2 cellular contexts compared by ENCODE assay signal in the genomic region with DNA sequence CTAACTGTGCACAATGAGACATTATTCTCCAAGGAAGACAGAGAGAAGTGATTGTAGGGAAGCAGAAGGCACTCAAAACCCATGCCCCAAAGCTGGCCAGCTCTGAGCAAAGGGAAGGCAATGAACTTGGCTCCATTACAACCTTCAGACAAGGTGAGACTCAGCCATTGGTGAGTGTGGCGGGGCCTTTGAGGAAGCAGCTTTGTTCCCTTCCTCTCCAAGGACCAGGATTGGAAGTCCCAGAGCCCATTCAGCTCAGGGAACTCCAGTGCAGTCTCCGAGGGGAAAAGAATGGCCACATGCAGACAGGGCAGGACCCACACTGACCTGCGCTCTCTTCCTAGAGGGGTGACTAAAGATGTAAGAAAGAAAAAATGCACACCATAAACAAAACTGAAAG.
TF ChIP-seq lines count a peak whose summit lies in the region.

No MANE protein-coding gene starts in this region.

TF ChIP-seq in IMR-90, 13 proteins besides CTCF, POLR2A, EP300 and RAD21:
- TF ChIP-seq MAZ (IDR thresholded peaks at IDR 0.05; ENCODE audit: borderline replicate concordance, low read depth, low read length) (no peak), CEBPB (IDR thresholded peaks at IDR 0.05; ENCODE audit: low read depth, low read length) (no peak), BHLHE40 (IDR thresholded peaks at IDR 0.05; ENCODE audit: low read depth, low read length) (no peak), NFE2L2 (IDR thresholded peaks at IDR 0.05; ENCODE audit: low read depth, low read length) (no peak), MXI1 (IDR thresholded peaks at IDR 0.05; ENCODE audit: borderline replicate concordance, low read depth, low read length) (no peak), CHD1 (IDR thresholded peaks at IDR 0.05; ENCODE audit: low read depth, low read length) (no peak), FOS (IDR thresholded peaks at IDR 0.05; ENCODE audit: low read depth, low read length) (no peak), RCOR1 (IDR thresholded peaks at IDR 0.05; ENCODE audit: insufficient replicate concordance, low read length) (no peak), RFX5 (IDR thresholded peaks at IDR 0.05; ENCODE audit: low read depth, low read length) (no peak), MAFK (IDR thresholded peaks at IDR 0.05; ENCODE audit: low read depth, low read length) (no peak), SMC3 (IDR thresholded peaks at IDR 0.05; ENCODE audit: low read depth, low read length) (no peak)
- TF ChIP-seq, protein P1, sequence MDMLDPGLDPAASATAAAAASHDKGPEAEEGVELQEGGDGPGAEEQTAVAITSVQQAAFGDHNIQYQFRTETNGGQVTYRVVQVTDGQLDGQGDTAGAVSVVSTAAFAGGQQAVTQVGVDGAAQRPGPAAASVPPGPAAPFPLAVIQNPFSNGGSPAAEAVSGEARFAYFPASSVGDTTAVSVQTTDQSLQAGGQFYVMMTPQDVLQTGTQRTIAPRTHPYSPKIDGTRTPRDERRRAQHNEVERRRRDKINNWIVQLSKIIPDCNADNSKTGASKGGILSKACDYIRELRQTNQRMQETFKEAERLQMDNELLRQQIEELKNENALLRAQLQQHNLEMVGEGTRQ (IDR thresholded peaks at IDR 0.05; ENCODE audit: low read depth, low read length), result no peak
- TF ChIP-seq, protein P2, sequence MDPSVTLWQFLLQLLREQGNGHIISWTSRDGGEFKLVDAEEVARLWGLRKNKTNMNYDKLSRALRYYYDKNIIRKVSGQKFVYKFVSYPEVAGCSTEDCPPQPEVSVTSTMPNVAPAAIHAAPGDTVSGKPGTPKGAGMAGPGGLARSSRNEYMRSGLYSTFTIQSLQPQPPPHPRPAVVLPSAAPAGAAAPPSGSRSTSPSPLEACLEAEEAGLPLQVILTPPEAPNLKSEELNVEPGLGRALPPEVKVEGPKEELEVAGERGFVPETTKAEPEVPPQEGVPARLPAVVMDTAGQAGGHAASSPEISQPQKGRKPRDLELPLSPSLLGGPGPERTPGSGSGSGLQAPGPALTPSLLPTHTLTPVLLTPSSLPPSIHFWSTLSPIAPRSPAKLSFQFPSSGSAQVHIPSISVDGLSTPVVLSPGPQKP (IDR thresholded peaks at IDR 0.05; ENCODE audit: borderline replicate concordance, low read depth, low read length), result no peak

TF ChIP-seq in endothelial cell of umbilical vein, 7 proteins besides CTCF, POLR2A, EP300 and RAD21:
- TF ChIP-seq GATA2 (IDR thresholded peaks at IDR 0.05; ENCODE audit: insufficient read depth, insufficient read length, low read depth, low read length) (no peak), EZH2 (IDR thresholded peaks at IDR 0.05; ENCODE audit: borderline replicate concordance, low read depth, low read length, severe bottlenecking) (no peak)
